Comparison of ENCODE assay signal across 16 cellular contexts in genomic region chr15:41154412-41154811, GRCh38.
"Had no signal": no experiment of that assay in that cellular context is flagged by ENCODE, and none has a peak within 500 bp of the region (broad histone marks: within the 10 kb centered on the region; RNA-seq: fewer than 3 reads in every experiment).

No MANE protein-coding gene starts in this region.

- H3K36me3 ChIP-seq: brain microvascular endothelial cell, right atrium auricular region, tibial artery, vagina had no signal

- H3K4me3 ChIP-seq: right atrium auricular region, skin epidermis, tibial artery, vagina had no signal

- H3K27me3 ChIP-seq: brain microvascular endothelial cell, right atrium auricular region, vagina had no signal

- H3K9me3 ChIP-seq: right atrium auricular region, tibial artery, vagina had no signal

- H3K27ac ChIP-seq: brain microvascular endothelial cell, right atrium auricular region, skin epidermis, tibial artery, vagina had no signal

- H3K4me1 ChIP-seq: right atrium auricular region, tibial artery, vagina had no signal

- DNase-seq: activated CD4-positive, alpha-beta T cell treated with anti-CD3 and anti-CD28 coated beads for 1 hour; activated CD8-positive, alpha-beta memory T cell treated with anti-CD3 and anti-CD28 coated beads, Interleukin-2, amount 50 U/mL, for 4 hours; activated CD8-positive, alpha-beta T cell treated with anti-CD3 and anti-CD28 coated beads, Interleukin-2, amount 10 ng/mL, durations not matched to agents 7 days and 5 days; activated naive CD8-positive, alpha-beta T cell treated with anti-CD3 and anti-CD28 coated beads, Interleukin-2, amount 10 ng/mL, durations not matched to agents 7 days and 5 days; brain microvascular endothelial cell; cortex of kidney; endodermal cell; naive thymus-derived CD4-positive, alpha-beta T cell; occipital lobe; stimulated activated CD4-positive, alpha-beta T cell treated with anti-CD3 and anti-CD28 coated beads, Interleukin-15, amount 100 ng/mL, for 24 hours; stimulated activated CD4-positive, alpha-beta T cell treated with anti-CD3 and anti-CD28 coated beads, Interleukin-4, amount 100 ng/mL, for 1 hour; stimulated activated naive B cell treated with anti-CD40 and anti-IgM and Interleukin-4, amounts not matched to agents 10 μg/mL and 1 μg/mL and 100 μg/mL, for 72 hours; tibial artery had no signal

- ATAC-seq: activated CD8-positive, alpha-beta T cell treated with anti-CD3 and anti-CD28 coated beads, Interleukin-2, amount 10 ng/mL, durations not matched to agents 7 days and 5 days; naive thymus-derived CD4-positive, alpha-beta T cell; stimulated activated naive B cell treated with anti-CD40 and anti-IgM and Interleukin-4, amounts not matched to agents 10 μg/mL and 1 μg/mL and 100 μg/mL, for 72 hours had no signal
